ENCODE assay signal across 1 cellular context in the genomic region with DNA sequence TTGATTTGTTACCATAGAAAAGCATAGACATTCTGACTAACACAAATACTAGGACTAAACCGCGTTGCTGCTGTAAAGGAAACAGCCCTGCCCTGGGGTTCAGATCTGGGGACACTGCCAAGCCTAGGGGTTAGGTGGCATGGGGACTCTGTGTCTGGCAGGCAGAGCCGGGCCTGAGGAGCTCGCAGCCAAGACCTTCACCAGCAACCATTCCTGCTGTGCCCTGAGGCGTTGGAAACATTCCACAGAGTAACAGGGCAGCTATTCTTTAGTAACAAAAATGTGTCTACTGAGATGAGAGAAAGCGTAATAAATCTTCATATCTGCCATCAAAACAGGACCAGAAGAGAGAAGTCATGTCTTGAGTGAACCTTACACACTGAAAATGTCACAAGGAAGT.
TF ChIP-seq lines count a peak whose summit lies in the region.

No MANE protein-coding gene starts in this region.

TF ChIP-seq in H1, 55 proteins besides CTCF, POLR2A, EP300 and RAD21 (continued from another document):
- TF ChIP-seq HDAC2 (IDR thresholded peaks at IDR 0.05; ENCODE audit: borderline replicate concordance in 1 of 2, low read depth in 2 of 2, low read length in 2 of 2) (no peak), KDM1A (IDR thresholded peaks at IDR 0.05; ENCODE audit: borderline replicate concordance, low read length) (no peak), TAF7 (optimal IDR thresholded peaks at IDR 0.05; ENCODE audit: borderline replicate concordance, low read depth, low read length) (no peak), RNF2 (IDR thresholded peaks at IDR 0.05; ENCODE audit: borderline replicate concordance, low read depth, low read length, missing control alignments, poor library complexity, severe bottlenecking) (no peak), SRF (IDR thresholded peaks at IDR 0.05; ENCODE audit: low read depth, low read length) (no peak)
